10 cellular contexts compared by ENCODE assay signal in genomic region chr5:52202256-52202655, GRCh38.
"Had no signal": no experiment of that assay in that cellular context is flagged by ENCODE, and none has a peak within 500 bp of the region (broad histone marks: within the 10 kb centered on the region; RNA-seq: fewer than 3 reads in every experiment).

No MANE protein-coding gene starts in this region.

- H3K4me3 ChIP-seq: GM23248, GM23338, HAP-1 had no signal

- H2AFZ ChIP-seq: GM23248, GM23338 had no signal

- H3K9ac ChIP-seq: GM23248 had no signal

- H3K36me3 ChIP-seq: HAP-1 had no signal

- H3K9me3 ChIP-seq: HAP-1 had no signal

- FAIRE-seq: H1, H54 had no signal

- H3K27ac ChIP-seq: GM23248 had no signal

- DNase-seq: GM23248, GOT3, H7, H9, HCEC 1CT, HFFc6 had no signal

- H3K4me2 ChIP-seq: GM23338 had no signal
